In genomic region chr5:181215997-181216982, GRCh38 we compare ENCODE assay signal across 1 cellular context.
TF ChIP-seq lines count a peak whose summit lies in the region.

No MANE protein-coding gene starts in this region.

TF ChIP-seq in HEK293, 187 proteins besides CTCF, POLR2A, EP300 and RAD21 (continued from another document):
- TF ChIP-seq TRIM28 (IDR thresholded peaks at IDR 0.05; ENCODE audit: borderline replicate concordance, low read length) (peak; percentile 89; the same call in 1 of the 2 replicates), ZNF157 (tag by site-specific recombination; IDR thresholded peaks at IDR 0.05) (no peak), ZNF558 (tag by site-specific recombination; IDR thresholded peaks at IDR 0.05) (no peak; the same call in 1 of the 2 replicates), ZNF133 (tag by site-specific recombination; IDR thresholded peaks at IDR 0.05) (no peak), ZNF645 (tag by site-specific recombination; IDR thresholded peaks at IDR 0.05) (no peak), ZBTB6 (tag by site-specific recombination; IDR thresholded peaks at IDR 0.05) (no peak), ELK4 (IDR thresholded peaks at IDR 0.05; ENCODE audit: borderline replicate concordance, low read depth, low read length) (no peak), PRDM1 (tag by site-specific recombination; IDR thresholded peaks at IDR 0.05) (no peak; the same call in 1 of the 2 replicates), SP3 (tag by site-specific recombination; IDR thresholded peaks at IDR 0.05) (0 out of 2 replicates have a peak, but pooled peaks have one; percentile 19), GFI1B (tag by site-specific recombination; IDR thresholded peaks at IDR 0.05) (no peak), ZNF155 (tag by site-specific recombination; IDR thresholded peaks at IDR 0.05) (no peak), FEZF1 (tag by site-specific recombination; IDR thresholded peaks at IDR 0.05) (no peak), ZFP37 (tag by site-specific recombination; IDR thresholded peaks at IDR 0.05) (no peak; the same call in 1 of the 2 replicates), ZNF571 (tag by site-specific recombination; IDR thresholded peaks at IDR 0.05) (no peak), ZFP3 (tag by site-specific recombination; IDR thresholded peaks at IDR 0.05; ENCODE audit: low read depth) (no peak), ZNF549 (tag by site-specific recombination; IDR thresholded peaks at IDR 0.05) (no peak), ZNF677 (tag by site-specific recombination; IDR thresholded peaks at IDR 0.05) (no peak), KLF8 (tag by site-specific recombination; IDR thresholded peaks at IDR 0.05) (peak; percentile 83), ZNF704 (tag by site-specific recombination; IDR thresholded peaks at IDR 0.05) (no peak), ZNF707 (tag by site-specific recombination; IDR thresholded peaks at IDR 0.05) (no peak), KLF17 (tag by site-specific recombination; IDR thresholded peaks at IDR 0.05) (peak; percentile 18; the same call in 1 of the 2 replicates), ZNF18 (tag by site-specific recombination; IDR thresholded peaks at IDR 0.05) (0 out of 2 replicates have a peak, but pooled peaks have one; percentile 25), BCL6B (tag by site-specific recombination; IDR thresholded peaks at IDR 0.05) (no peak), ZNF596 (tag by site-specific recombination; IDR thresholded peaks at IDR 0.05) (no peak), ZSCAN23 (tag by site-specific recombination; IDR thresholded peaks at IDR 0.05) (peak; percentile 52; the same call in 1 of the 2 replicates), ZNF48 (tag by site-specific recombination; IDR thresholded peaks at IDR 0.05) (no peak), HOXD13 (CRISPR knock-in tag; IDR thresholded peaks at IDR 0.05; ENCODE audit: borderline replicate concordance) (no peak), ZNF138 (tag by site-specific recombination; IDR thresholded peaks at IDR 0.05; ENCODE audit: borderline replicate concordance) (no peak), ZNF561 (tag by site-specific recombination; IDR thresholded peaks at IDR 0.05; ENCODE audit: borderline replicate concordance) (peak; percentile 15; the same call in 1 of the 2 replicates), AEBP2 (tag by site-specific recombination; IDR thresholded peaks at IDR 0.05; ENCODE audit: borderline replicate concordance) (no peak), ZNF610 (tag by site-specific recombination; IDR thresholded peaks at IDR 0.05; ENCODE audit: borderline replicate concordance) (0 out of 2 replicates have a peak, but pooled peaks have one; percentile 34), ZNF76 (tag by site-specific recombination; IDR thresholded peaks at IDR 0.05; ENCODE audit: borderline replicate concordance, low read depth) (peak; percentile 26; the same call in 1 of the 2 replicates), PBX3 (CRISPR knock-in tag; IDR thresholded peaks at IDR 0.05) (no peak)
TF ChIP-seq in HEK293: peak in this region for 64.
